8 cellular contexts compared by ENCODE assay signal in genomic region chr14:103529383-103530365, GRCh38. TPM values are rescaled to one million over a fixed set of nuclear protein-coding genes. Genes with fewer than 3 reads are reported as not detected.
DNase-seq lines count a peak whose midpoint lies in the region; ATAC-seq and TF ChIP-seq lines count a peak whose summit lies in the region.

No MANE protein-coding gene starts in this region.

- no peak overlapping the region for H3K27ac ChIP-seq in iPS DF 6.9 (ENCODE audit: low read length)

- in situ Hi-C loops in GM13977 (cut with MboI; ENCODE audit: low pct_unique_long_range_greater_than_20kb, low sequenced_read_pairs, unreplicated experiment), result no loop called here

- H3K27me3 Mint-ChIP-seq in HFFc6 (ENCODE audit: insufficient read depth), result peaks cover 7% of the 10 kb centered on the region
- no peaks in the 10 kb centered on the region for H3K27me3 Mint-ChIP-seq in activated CD4-positive, alpha-beta memory T cell treated with anti-CD3 and anti-CD28 coated beads for 36 hours
- H3K27me3 Mint-ChIP-seq in stimulated activated naive B cell treated with anti-CD40 and anti-IgM and Interleukin-4, amounts not matched to agents 10 μg/mL and 1 μg/mL and 100 μg/mL, for 72 hours, result no peaks in the 10 kb centered on the region

- DNase-seq in HFFc6 (no peak), iPS DF 6.9 (ENCODE audit: low read depth, low spot score) (no peak), LoVo (ENCODE audit: low spot score) (no peak), GM13977 (ENCODE audit: low spot score) (no peak)
- DNase-seq in activated CD4-positive, alpha-beta memory T cell treated with anti-CD3 and anti-CD28 coated beads for 36 hours, result no peak
- no peak for DNase-seq in stimulated activated naive B cell treated with anti-CD40 and anti-IgM and Interleukin-4, amounts not matched to agents 10 μg/mL and 1 μg/mL and 100 μg/mL, for 72 hours
- DNase-seq in stimulated activated CD4-positive, alpha-beta T cell treated with anti-CD3 and anti-CD28 coated beads, Interleukin-4, amount 100 ng/mL, for 1 hour, result no peak

- peak overlapping the region; percentile 89 for H3K27ac Mint-ChIP-seq in HFFc6
- H3K27ac Mint-ChIP-seq in activated CD4-positive, alpha-beta memory T cell treated with anti-CD3 and anti-CD28 coated beads for 36 hours, result peak overlapping the region; percentile 78
- H3K27ac Mint-ChIP-seq in stimulated activated naive B cell treated with anti-CD40 and anti-IgM and Interleukin-4, amounts not matched to agents 10 μg/mL and 1 μg/mL and 100 μg/mL, for 72 hours, result peak overlapping the region; percentile 96

- WGBS in iPS DF 6.9 (ENCODE audit: insufficient coverage, insufficient read length), result no CpG with 5 or more reads among the region's 42 CpGs

- no peaks in the 10 kb centered on the region for H3K27me3 ChIP-seq in iPS DF 6.9 (ENCODE audit: control insufficient read depth, insufficient read depth, low read length)

- ATAC-seq in stimulated activated naive B cell treated with anti-CD40 and anti-IgM and Interleukin-4, amounts not matched to agents 10 μg/mL and 1 μg/mL and 100 μg/mL, for 72 hours (replicated peaks), result no peak
- ATAC-seq in GM19397 (IDR thresholded peaks at IDR 0.05; ENCODE audit: unreplicated experiment), result no peak

- H3K4me3 ChIP-seq in iPS DF 6.9 (ENCODE audit: low read length), result peak overlapping the region; percentile 78

- H3K9me3 ChIP-seq in iPS DF 6.9 (ENCODE audit: control insufficient read depth, insufficient read depth, low read length), result no peaks in the 10 kb centered on the region

- peaks cover 6% of the 10 kb centered on the region for H3K4me1 ChIP-seq in iPS DF 6.9 (ENCODE audit: control insufficient read depth, insufficient read depth, low read length)

- H3K36me3 Mint-ChIP-seq in HFFc6 (ENCODE audit: low read depth), result peaks cover 4% of the 10 kb centered on the region; the same call in 1 of the 2 replicates
- H3K36me3 Mint-ChIP-seq in activated CD4-positive, alpha-beta memory T cell treated with anti-CD3 and anti-CD28 coated beads for 36 hours, result peaks cover 4% of the 10 kb centered on the region
- H3K36me3 Mint-ChIP-seq in stimulated activated naive B cell treated with anti-CD40 and anti-IgM and Interleukin-4, amounts not matched to agents 10 μg/mL and 1 μg/mL and 100 μg/mL, for 72 hours, result peaks cover 20 to 23% of the 10 kb centered on the region in 2 donors

- CTCF ChIA-PET in activated CD4-positive, alpha-beta memory T cell treated with anti-CD3 and anti-CD28 coated beads for 36 hours (lab: Charles Lee), result interaction anchor here (0.9 to 4.7 kb wide), 4 partner anchors 9 to 21 kb away, joined by 3 to 38 read pairs (median 4); no protein-coding TSS in a partner anchor

- H3K4me1 Mint-ChIP-seq in HFFc6 (ENCODE audit: low read depth), result peaks cover 32% of the 10 kb centered on the region
- H3K4me1 Mint-ChIP-seq in activated CD4-positive, alpha-beta memory T cell treated with anti-CD3 and anti-CD28 coated beads for 36 hours (ENCODE audit: low read depth), result peaks cover 37% of the 10 kb centered on the region
- H3K4me1 Mint-ChIP-seq in stimulated activated naive B cell treated with anti-CD40 and anti-IgM and Interleukin-4, amounts not matched to agents 10 μg/mL and 1 μg/mL and 100 μg/mL, for 72 hours, result peaks cover 43 to 63% of the 10 kb centered on the region in 2 donors

- intact Hi-C loops in activated CD4-positive, alpha-beta memory T cell treated with anti-CD3 and anti-CD28 coated beads for 36 hours (cut with micrococcal nuclease), result loop anchor here (2.0 to 10.0 kb wide), 2 partner anchors 33 to 195 kb away; partner anchors contain the start of genes BAG5, COA8 and EIF5

- peak overlapping the region; percentile 96 for H3K4me3 Mint-ChIP-seq in HFFc6
- peak overlapping the region; percentile 94 for H3K4me3 Mint-ChIP-seq in activated CD4-positive, alpha-beta memory T cell treated with anti-CD3 and anti-CD28 coated beads for 36 hours
- peak overlapping the region; percentile 94 to 97 for H3K4me3 Mint-ChIP-seq in stimulated activated naive B cell treated with anti-CD40 and anti-IgM and Interleukin-4, amounts not matched to agents 10 μg/mL and 1 μg/mL and 100 μg/mL, for 72 hours

- H3K36me3 ChIP-seq in iPS DF 6.9 (ENCODE audit: control insufficient read depth, insufficient read depth, low read length), result peaks cover 11% of the 10 kb centered on the region

- no peaks in the 10 kb centered on the region for H3K9me3 Mint-ChIP-seq in HFFc6
- H3K9me3 Mint-ChIP-seq in activated CD4-positive, alpha-beta memory T cell treated with anti-CD3 and anti-CD28 coated beads for 36 hours, result no peaks in the 10 kb centered on the region
- no peaks in the 10 kb centered on the region for H3K9me3 Mint-ChIP-seq in stimulated activated naive B cell treated with anti-CD40 and anti-IgM and Interleukin-4, amounts not matched to agents 10 μg/mL and 1 μg/mL and 100 μg/mL, for 72 hours

- TF ChIP-seq CTCF in HFFc6 (IDR thresholded peaks at IDR 0.05) (no peak), GM13977 (IDR thresholded peaks at IDR 0.05; ENCODE audit: extremely low read depth, insufficient read depth, missing control alignments) (no peak)

- POLR2A ChIA-PET in activated CD4-positive, alpha-beta memory T cell treated with anti-CD3 and anti-CD28 coated beads for 36 hours (lab: Charles Lee), result interaction anchor here (1.1 kb wide), 1 partner anchor 32 kb away, joined by 4 read pairs; the partner anchor contains the start of gene BAG5

RNA-seq across cellular contexts. Expression of gene TRMT61A, which starts 0.7 kb away (rescaled TPM):
- total RNA-seq in HFFc6 (2021; fragmentation: NEBNext Ultra II Directional; extraction: Animal tissue kit (Norgen Biotek cat#: 25700)), result 10 to 100 TPM; 12.0 to 14.9 (median 13.4) TPM
- total RNA-seq in activated CD4-positive, alpha-beta memory T cell treated with anti-CD3 and anti-CD28 coated beads for 36 hours, result 1 to 10 TPM; 7.4 to 7.6 TPM

RNA-seq across cellular contexts. Expression of gene CKB, which starts 7.0 kb away (rescaled TPM):
- 10 to 100 TPM; 16.6 to 31.3 (median 19.4) TPM for total RNA-seq in HFFc6 (2021; fragmentation: NEBNext Ultra II Directional; extraction: Animal tissue kit (Norgen Biotek cat#: 25700))
- total RNA-seq in activated CD4-positive, alpha-beta memory T cell treated with anti-CD3 and anti-CD28 coated beads for 36 hours, result 1 to 10 TPM; 5.9 to 6.1 TPM

RNA-seq across cellular contexts. Expression of gene BAG5, which starts 32.8 kb away (rescaled TPM):
- 10 to 100 TPM; 22.6 to 25.8 (median 23.6) TPM for total RNA-seq in HFFc6 (2021; fragmentation: NEBNext Ultra II Directional; extraction: Animal tissue kit (Norgen Biotek cat#: 25700))
- 10 to 100 TPM; 23.2 to 23.8 TPM for total RNA-seq in activated CD4-positive, alpha-beta memory T cell treated with anti-CD3 and anti-CD28 coated beads for 36 hours

RNA-seq across cellular contexts. Expression of gene COA8, which starts 33.1 kb away (rescaled TPM):
- total RNA-seq in HFFc6 (2021; fragmentation: NEBNext Ultra II Directional; extraction: Animal tissue kit (Norgen Biotek cat#: 25700)), result 10 to 100 TPM; 38.7 to 54.8 (median 46.9) TPM
- total RNA-seq in activated CD4-positive, alpha-beta memory T cell treated with anti-CD3 and anti-CD28 coated beads for 36 hours, result 10 to 100 TPM; 46.2 to 48.9 TPM
